23 cellular contexts compared by ENCODE assay signal in the genomic region with DNA sequence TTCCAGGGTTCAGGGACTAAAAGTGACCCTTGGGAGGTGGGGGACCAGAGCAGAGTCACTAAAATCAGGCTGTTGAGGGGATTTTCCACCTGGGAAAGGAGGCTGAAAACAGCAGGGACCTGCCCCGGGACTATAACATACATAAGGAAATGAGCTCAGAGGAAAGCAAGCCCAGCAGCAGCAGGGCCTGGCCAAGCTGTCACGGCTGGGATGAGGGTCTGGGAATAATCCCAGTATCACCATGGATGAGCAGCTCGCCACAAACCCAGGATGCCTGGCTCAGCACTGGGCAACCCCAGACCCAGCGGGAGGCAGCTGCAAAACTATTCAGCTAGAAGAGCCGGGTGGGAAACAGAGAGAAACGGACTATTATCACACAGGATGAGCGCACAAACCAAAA.
DNase-seq lines count a peak whose midpoint lies in the region; ATAC-seq and TF ChIP-seq lines count a peak whose summit lies in the region.
"Had no signal": no experiment of that assay in that cellular context is flagged by ENCODE, and none has a peak within 500 bp of the region (broad histone marks: within the 10 kb centered on the region; RNA-seq: fewer than 3 reads in every experiment).

No MANE protein-coding gene starts in this region.

- H3K4me1 Mint-ChIP-seq in WTC11 (peaks cover 3% of the 10 kb centered on the region; the same call in 1 of the 2 replicates), mesothelial cell of epicardium (peaks cover 6% of the 10 kb centered on the region)
- H3K4me1 Mint-ChIP-seq: T-cell had no signal

- H3K4me1 ChIP-seq in esophagus muscularis mucosa (no peaks in the 10 kb centered on the region), spleen (peaks cover 0 to 28% (median 7%) of the 10 kb centered on the region in 6 donors)

- ATAC-seq in WTC11: no peak
- ATAC-seq in GM18909 (IDR thresholded peaks at IDR 0.05; ENCODE audit: poor library complexity, unreplicated experiment): no peak
- no peak for ATAC-seq in HG03520 (IDR thresholded peaks at IDR 0.05; ENCODE audit: unreplicated experiment)
- ATAC-seq in GM18870 (IDR thresholded peaks at IDR 0.05; ENCODE audit: unreplicated experiment): no peak
- ATAC-seq: GM12878, T-cell had no signal

- no peak for TF ChIP-seq EP300 in esophagus muscularis mucosa (IDR thresholded peaks at IDR 0.05)

- H3K27me3 Mint-ChIP-seq in WTC11 (ENCODE audit: low read depth) (peaks cover 2% of the 10 kb centered on the region), mesothelial cell of epicardium (ENCODE audit: low read depth) (no peaks in the 10 kb centered on the region)
- H3K27me3 Mint-ChIP-seq: stimulated activated naive CD8-positive, alpha-beta T cell treated with anti-CD3 and anti-CD28 coated beads, Interleukin-15, Interleukin-2, amounts not matched to agents 100 ng/mL and 50 ng/mL, for 24 hours; T-cell had no signal

- H3K4me3 ChIP-seq in esophagus muscularis mucosa (no peak overlapping the region), spleen (no peak overlapping the region)
- H3K4me3 ChIP-seq: GM12878 had no signal

- POLR2A ChIA-PET in WTC11 (lab: Charles Lee): no interaction called here

- TF ChIP-seq POLR2A in esophagus muscularis mucosa (IDR thresholded peaks at IDR 0.05; ENCODE audit: low read depth) (no peak), spleen (IDR thresholded peaks at IDR 0.05) (no peak)

- H3K36me3 Mint-ChIP-seq in WTC11: no peaks in the 10 kb centered on the region; the same call in 1 of the 2 replicates
- peaks cover 12% of the 10 kb centered on the region for H3K36me3 Mint-ChIP-seq in mesothelial cell of epicardium
- H3K36me3 Mint-ChIP-seq: T-cell had no signal

- intact Hi-C loops in esophagus muscularis mucosa (cut with DNase I): no loop called here
- intact Hi-C loops in spleen (cut with DNase I; ENCODE audit: low total_unique reads): no loop called here

- peaks cover 0 to 4% (median 0%) of the 10 kb centered on the region in 4 donors for H3K9me3 ChIP-seq in esophagus muscularis mucosa
- no peaks in the 10 kb centered on the region for H3K9me3 ChIP-seq in spleen

- H3K27me3 ChIP-seq in esophagus muscularis mucosa (peaks cover 0 to 10% (median 0%) of the 10 kb centered on the region in 4 donors), spleen (replicated peaks in 1 of 7) (no peaks in the 10 kb centered on the region)

- WGBS in esophagus muscularis mucosa: 85% methylated on average over 7 of the region's 7 CpGs
- WGBS in spleen, 5 donors: 64 to 81% (median 78%) methylated on average over 7 of the region's 7 CpGs

- H3K9me3 Mint-ChIP-seq in WTC11: peaks cover 12% of the 10 kb centered on the region
- no peaks in the 10 kb centered on the region for H3K9me3 Mint-ChIP-seq in mesothelial cell of epicardium
- H3K9me3 Mint-ChIP-seq: activated naive CD4-positive, alpha-beta T cell treated with anti-CD3 and anti-CD28 coated beads for 36 hours; stimulated activated naive CD8-positive, alpha-beta T cell treated with anti-CD3 and anti-CD28 coated beads, Interleukin-15, Interleukin-2, amounts not matched to agents 100 ng/mL and 50 ng/mL, for 24 hours; T-cell had no signal

- peaks cover 0 to 5% (median 0%) of the 10 kb centered on the region in 4 donors for H3K36me3 ChIP-seq in esophagus muscularis mucosa
- peaks cover 0 to 15% (median 2%) of the 10 kb centered on the region in 6 donors for H3K36me3 ChIP-seq in spleen

- H3K27ac Mint-ChIP-seq in WTC11: peak overlapping the region; percentile 50; the same call in 1 of the 2 replicates
- H3K27ac Mint-ChIP-seq in mesothelial cell of epicardium: peak overlapping the region; percentile 10
- H3K27ac Mint-ChIP-seq: activated naive CD4-positive, alpha-beta T cell treated with anti-CD3 and anti-CD28 coated beads for 36 hours; stimulated activated naive CD8-positive, alpha-beta T cell treated with anti-CD3 and anti-CD28 coated beads, Interleukin-15, Interleukin-2, amounts not matched to agents 100 ng/mL and 50 ng/mL, for 24 hours; T-cell had no signal

- no peak overlapping the region for H3K4me3 Mint-ChIP-seq in WTC11
- H3K4me3 Mint-ChIP-seq in mesothelial cell of epicardium: no peak overlapping the region
- H3K4me3 Mint-ChIP-seq: activated naive CD4-positive, alpha-beta T cell treated with anti-CD3 and anti-CD28 coated beads for 36 hours; stimulated activated naive CD8-positive, alpha-beta T cell treated with anti-CD3 and anti-CD28 coated beads, Interleukin-15, Interleukin-2, amounts not matched to agents 100 ng/mL and 50 ng/mL, for 24 hours; T-cell had no signal

- DNase-seq in WTC11 (ENCODE audit: low spot score): no peak
- no peak for DNase-seq in esophagus muscularis mucosa (ENCODE audit: extremely low spot score)
- DNase-seq in mesothelial cell of epicardium (ENCODE audit: low spot score in 2 of 2, unreplicated experiment in 2 of 2): peak in 1 of 2 experiments; percentile 17
- peak; percentile 32 for DNase-seq in spleen
- no peak for DNase-seq in activated CD4-positive, alpha-beta T cell treated with anti-CD3 and anti-CD28 coated beads for 4 hours
- DNase-seq: activated CD4-positive, alpha-beta T cell treated with anti-CD3 and anti-CD28 coated beads, Interleukin-2, amount 50 U/mL, for 48 hours; activated naive CD4-positive, alpha-beta T cell treated with anti-CD3 and anti-CD28 coated beads for 36 hours; activated T-cell treated with anti-CD3 and anti-CD28 coated beads for 4 hours; cerebellar nuclear complex; DMS53; effector CD8-positive, alpha-beta T cell; GOT3; KG1; NCI-H1694; NCI-H748 treated with DMSO at 0.1 percent for 48 hours; stimulated activated CD4-positive, alpha-beta T cell treated with anti-CD3 and anti-CD28 coated beads, Interleukin-2, amount 100 ng/mL, for 48 hours; T-cell; trophoblast cell had no signal

- H3K27ac ChIP-seq in esophagus muscularis mucosa (replicated peaks in 1 of 4): peak overlapping the region; percentile 11 to 48 (median 36)
- peak overlapping the region; percentile 19 to 79 (median 54) for H3K27ac ChIP-seq in spleen

- TF ChIP-seq CTCF in WTC11 (IDR thresholded peaks at IDR 0.05) (no peak), esophagus muscularis mucosa (IDR thresholded peaks at IDR 0.05) (no peak), mesothelial cell of epicardium (IDR thresholded peaks at IDR 0.05; ENCODE audit: unreplicated experiment) (no peak), spleen (IDR thresholded peaks at IDR 0.05 in 8 of 11, conservative IDR thresholded peaks at IDR 0.05 in 3 of 11) (no peak)

- CTCF ChIA-PET in WTC11 (lab: Charles Lee): interaction anchor here (1.2 kb wide), 1 partner anchor 10 kb away, joined by 3 read pairs; no protein-coding TSS in a partner anchor

TF ChIP-seq in WTC11, 78 proteins besides CTCF, POLR2A, EP300 and RAD21 (continues in another document):
- TF ChIP-seq SOX15 (CRISPR knock-in tag; IDR thresholded peaks at IDR 0.05) (no peak), FOXP1 (CRISPR knock-in tag; IDR thresholded peaks at IDR 0.05; ENCODE audit: borderline replicate concordance) (no peak), SP1 (CRISPR knock-in tag; conservative IDR thresholded peaks at IDR 0.05) (no peak), NFATC4 (CRISPR knock-in tag; IDR thresholded peaks at IDR 0.05) (no peak)
- TF ChIP-seq, protein P1, sequence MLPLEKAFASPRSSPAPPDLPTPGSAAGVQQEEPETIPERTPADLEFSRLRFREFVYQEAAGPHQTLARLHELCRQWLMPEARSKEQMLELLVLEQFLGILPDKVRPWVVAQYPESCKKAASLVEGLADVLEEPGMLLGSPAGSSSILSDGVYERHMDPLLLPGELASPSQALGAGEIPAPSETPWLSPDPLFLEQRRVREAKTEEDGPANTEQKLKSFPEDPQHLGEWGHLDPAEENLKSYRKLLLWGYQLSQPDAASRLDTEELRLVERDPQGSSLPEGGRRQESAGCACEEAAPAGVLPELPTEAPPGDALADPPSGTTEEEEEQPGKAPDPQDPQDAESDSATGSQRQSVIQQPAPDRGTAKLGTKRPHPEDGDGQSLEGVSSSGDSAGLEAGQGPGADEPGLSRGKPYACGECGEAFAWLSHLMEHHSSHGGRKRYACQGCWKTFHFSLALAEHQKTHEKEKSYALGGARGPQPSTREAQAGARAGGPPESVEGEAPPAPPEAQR (CRISPR knock-in tag; IDR thresholded peaks at IDR 0.05): no peak
- TF ChIP-seq, protein P2, sequence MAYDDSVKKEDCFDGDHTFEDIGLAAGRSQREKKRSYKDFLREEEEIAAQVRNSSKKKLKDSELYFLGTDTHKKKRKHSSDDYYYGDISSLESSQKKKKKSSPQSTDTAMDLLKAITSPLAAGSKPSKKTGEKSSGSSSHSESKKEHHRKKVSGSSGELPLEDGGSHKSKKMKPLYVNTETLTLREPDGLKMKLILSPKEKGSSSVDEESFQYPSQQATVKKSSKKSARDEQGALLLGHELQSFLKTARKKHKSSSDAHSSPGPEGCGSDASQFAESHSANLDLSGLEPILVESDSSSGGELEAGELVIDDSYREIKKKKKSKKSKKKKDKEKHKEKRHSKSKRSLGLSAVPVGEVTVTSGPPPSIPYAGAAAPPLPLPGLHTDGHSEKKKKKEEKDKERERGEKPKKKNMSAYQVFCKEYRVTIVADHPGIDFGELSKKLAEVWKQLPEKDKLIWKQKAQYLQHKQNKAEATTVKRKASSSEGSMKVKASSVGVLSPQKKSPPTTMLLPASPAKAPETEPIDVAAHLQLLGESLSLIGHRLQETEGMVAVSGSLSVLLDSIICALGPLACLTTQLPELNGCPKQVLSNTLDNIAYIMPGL (CRISPR knock-in tag; IDR thresholded peaks at IDR 0.05): no peak
